Comparison of ENCODE assay signal across 8 cellular contexts in genomic region chr14:35140718-35141581, GRCh38. TPM values are rescaled to one million over a fixed set of nuclear protein-coding genes. Genes with fewer than 3 reads are reported as not detected.
DNase-seq lines count a peak whose midpoint lies in the region; ATAC-seq and TF ChIP-seq lines count a peak whose summit lies in the region.

No MANE protein-coding gene starts in this region.

- no peaks in the 10 kb centered on the region for H3K4me1 ChIP-seq in DND-41 (ENCODE audit: insufficient read depth, low read length)
- no peaks in the 10 kb centered on the region for H3K4me1 ChIP-seq in adipocyte (ENCODE audit: control insufficient read depth, insufficient read depth, low read length)

- H3K27me3 ChIP-seq in DND-41 (ENCODE audit: insufficient read depth, low read length, poor library complexity) (no peaks in the 10 kb centered on the region), adipocyte (replicated peaks; ENCODE audit: control insufficient read depth, insufficient read depth, low read length) (no peaks in the 10 kb centered on the region)

- peaks cover 43% of the 10 kb centered on the region; the same call in 1 of the 2 replicates for H3K79me2 ChIP-seq in DND-41 (ENCODE audit: insufficient read depth, low read length)

- H3K9ac ChIP-seq in DND-41 (ENCODE audit: low read depth, low read length) (no peak overlapping the region), adipocyte (ENCODE audit: low read length) (no peak overlapping the region)

- H3K36me3 ChIP-seq in DND-41 (ENCODE audit: insufficient read depth, low read length) (peaks cover 25% of the 10 kb centered on the region; the same call in 1 of the 2 replicates), adipocyte (ENCODE audit: control insufficient read depth, insufficient read depth, low read length, severe bottlenecking) (no peaks in the 10 kb centered on the region)

- no peak overlapping the region for H3K4me3 ChIP-seq in DND-41 (ENCODE audit: low read depth in 1 of 2, low read length in 2 of 2)
- no peak overlapping the region for H3K4me3 ChIP-seq in adipocyte (ENCODE audit: low read length)

- no peak overlapping the region for H3K27ac ChIP-seq in DND-41 (ENCODE audit: low read length)

- H2AFZ ChIP-seq in DND-41 (ENCODE audit: low read depth, low read length), result no peak overlapping the region

- H3K9me3 ChIP-seq in DND-41 (ENCODE audit: insufficient read depth, low read length, severe bottlenecking) (no peaks in the 10 kb centered on the region), adipocyte (ENCODE audit: control insufficient read depth, low read length) (no peaks in the 10 kb centered on the region)

- no peak for DNase-seq in DND-41
- DNase-seq in LHCN-M2 (ENCODE audit: low read depth), result peak; percentile 5
- peak; percentile 77 for DNase-seq in adipocyte (ENCODE audit: low read depth)
- DNase-seq in myocyte (ENCODE audit: low read depth), result peak; percentile 20
- DNase-seq in NCI-H2171 (lab: John Stamatoyannopoulos, UW), result no peak
- no peak for DNase-seq in UCSD-AML1 (lab: John Stamatoyannopoulos, UW; ENCODE audit: unreplicated experiment)

- H4K20me1 ChIP-seq in DND-41 (ENCODE audit: insufficient read depth, low read length), result no peaks in the 10 kb centered on the region

- peak; percentile 64 for TF ChIP-seq CTCF in DND-41 (IDR thresholded peaks at IDR 0.05; ENCODE audit: borderline replicate concordance, extremely low read depth, low read length, poor library complexity, severe bottlenecking)

- 0 out of 3 replicates have a peak, but pooled peaks have one; percentile 24 for ATAC-seq in DND-41 (ENCODE audit: insufficient read depth, low read depth)
- no peak for ATAC-seq in HG02623 (IDR thresholded peaks at IDR 0.05; ENCODE audit: unreplicated experiment)
- ATAC-seq in HG02981 (IDR thresholded peaks at IDR 0.05; ENCODE audit: unreplicated experiment), result no peak

- H3K4me2 ChIP-seq in DND-41 (ENCODE audit: insufficient read depth, low read length), result no peak overlapping the region

RNA-seq across cellular contexts. Expression of gene PRORP, which starts 18.6 kb away (rescaled TPM):
- total RNA-seq in LHCN-M2 (2014; rRNA removed) (43.3 and 54.4 TPM in 2 replicates), myocyte (38.4 and 39.1 TPM in 2 replicates)
- 25.4 TPM for polyA plus RNA-seq in LHCN-M2 (2012)
- 21.2 TPM for polyA plus RNA-seq in myocyte (2012)

RNA-seq across cellular contexts. Expression of gene PPP2R3C, which starts 19.2 kb away (rescaled TPM):
- 39.9 and 58.6 TPM in 2 replicates for total RNA-seq in LHCN-M2 (2014; rRNA removed)
- 27.5 TPM for polyA plus RNA-seq in LHCN-M2 (2012)
- total RNA-seq in myocyte, result 45.7 and 52.2 TPM in 2 replicates
- 21.2 TPM for polyA plus RNA-seq in myocyte (2012)

Comparison
In these comparisons a context has a peak if more than half of its experiments do, and no peak if none do; other contexts are left out.
1. DNase-seq: peak in LHCN-M2 (single experiment), adipocyte (single experiment) and myocyte (single experiment); none in DND-41 (single experiment), NCI-H2171 (single experiment) and UCSD-AML1 (single experiment).